In the genomic region with DNA sequence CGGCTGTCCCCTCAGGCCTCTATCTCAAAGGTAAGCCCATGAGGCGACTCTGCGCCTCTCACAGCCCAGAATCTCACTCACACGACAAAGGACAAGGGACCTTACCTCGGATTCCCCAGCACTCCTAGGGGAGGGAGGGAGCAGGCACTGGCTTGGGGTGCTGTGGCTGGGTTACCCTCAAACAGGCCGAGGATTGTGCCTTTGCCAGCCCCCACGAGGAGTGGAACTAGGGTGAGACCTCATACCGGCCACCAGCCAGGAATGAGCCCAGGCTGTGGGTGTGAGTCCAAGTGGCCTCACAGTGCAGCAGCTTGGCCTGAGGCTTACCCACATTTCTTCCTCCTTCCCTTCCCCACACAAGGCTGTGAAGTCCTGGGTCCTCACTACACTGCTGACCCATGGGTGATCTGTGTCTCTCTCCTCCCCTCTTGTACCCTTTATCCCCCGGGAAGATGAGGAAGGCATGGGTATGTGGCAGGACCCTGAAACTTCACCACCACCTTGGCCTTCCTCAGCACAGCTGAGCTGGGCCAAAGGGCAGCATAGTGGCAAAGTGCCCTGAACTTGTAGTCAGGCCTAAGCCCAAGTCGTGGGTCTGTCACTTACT, we compare ENCODE assay signal across 14 cellular contexts. TPM values are rescaled to one million over a fixed set of nuclear protein-coding genes. Genes with fewer than 3 reads are reported as not detected.
DNase-seq lines count a peak whose midpoint lies in the region; TF ChIP-seq lines count a peak whose summit lies in the region.
"Had no signal": no experiment of that assay in that cellular context is flagged by ENCODE, and none has a peak within 500 bp of the region (broad histone marks: within the 10 kb centered on the region; RNA-seq: fewer than 3 reads in every experiment).

No MANE protein-coding gene starts in this region.

- peaks cover 17% of the 10 kb centered on the region for H3K4me1 Mint-ChIP-seq in endodermal cell

- peak overlapping the region; percentile 86 for H3K27ac Mint-ChIP-seq in endodermal cell

- no peak overlapping the region for H3K9ac ChIP-seq in endodermal cell (ENCODE audit: extremely low read depth, low read length, poor library complexity, severe bottlenecking)
- H3K9ac ChIP-seq in subcutaneous abdominal adipose tissue (ENCODE audit: low read length in 5 of 5), result peak overlapping the region in 1 of 5 donors; percentile 0
- H3K9ac ChIP-seq: KMS-11 had no signal

- H3K9me3 ChIP-seq in cardiac muscle cell (ENCODE audit: low read depth) (no peaks in the 10 kb centered on the region), endodermal cell (ENCODE audit: control insufficient read depth, low read length) (no peaks in the 10 kb centered on the region), subcutaneous abdominal adipose tissue (ENCODE audit: control insufficient read depth in 5 of 5, low read length in 5 of 5) (no peaks in the 10 kb centered on the region)
- H3K9me3 ChIP-seq: HAP-1, thoracic aorta had no signal

- H3K27me3 ChIP-seq in cardiac muscle cell (no peaks in the 10 kb centered on the region), endodermal cell (ENCODE audit: control insufficient read depth, insufficient read depth, low read length, poor library complexity, severe bottlenecking) (no peaks in the 10 kb centered on the region), subcutaneous abdominal adipose tissue (ENCODE audit: control insufficient read depth in 5 of 5, insufficient read depth in 4 of 5, low read length in 5 of 5) (no peaks in the 10 kb centered on the region)

- H3K27ac ChIP-seq in cardiac muscle cell, result peak overlapping the region; percentile 57
- no peak overlapping the region for H3K27ac ChIP-seq in endodermal cell (ENCODE audit: low read depth, low read length)
- H3K27ac ChIP-seq in subcutaneous abdominal adipose tissue (ENCODE audit: low read depth, low read length), result peak overlapping the region; percentile 23
- H3K27ac ChIP-seq: KMS-11, thoracic aorta had no signal

- peaks cover 30% of the 10 kb centered on the region for H3K36me3 Mint-ChIP-seq in endodermal cell (ENCODE audit: low read depth)

- DNase-seq in cardiac muscle cell (ENCODE audit: low read depth in 1 of 2, low spot score in 1 of 2) (no peak), cardiac septum (ENCODE audit: low spot score) (no peak), endodermal cell (no peak), COLO668 (lab: John Stamatoyannopoulos, UW; ENCODE audit: unreplicated experiment) (no peak), COR-L47 (lab: John Stamatoyannopoulos, UW) (no peak)
- DNase-seq: activated naive CD4-positive, alpha-beta T cell treated with Interleukin-2 at 50 U/mL for 16 hours; midbrain; NCI-H1694; NCI-H524; PC-3 had no signal

- H3K36me3 ChIP-seq in cardiac muscle cell (peaks cover 17% of the 10 kb centered on the region), endodermal cell (ENCODE audit: control insufficient read depth, insufficient read depth, low read length) (peaks cover 26% of the 10 kb centered on the region), subcutaneous abdominal adipose tissue (ENCODE audit: control insufficient read depth in 5 of 5, insufficient read depth in 5 of 5, low read length in 5 of 5) (peaks cover 0 to 50% (median 41%) of the 10 kb centered on the region in 5 donors)

- H3K9me3 Mint-ChIP-seq in endodermal cell, result no peaks in the 10 kb centered on the region

- H3K4me3 ChIP-seq in cardiac muscle cell (no peak overlapping the region), endodermal cell (ENCODE audit: low read length) (no peak overlapping the region), subcutaneous abdominal adipose tissue (ENCODE audit: low read depth in 1 of 5, low read length in 5 of 5) (no peak overlapping the region)
- H3K4me3 ChIP-seq: HAP-1, thoracic aorta had no signal

- H3K4me3 Mint-ChIP-seq in endodermal cell, result no peak overlapping the region

- no peak for TF ChIP-seq CTCF in cardiac muscle cell (IDR thresholded peaks at IDR 0.05; ENCODE audit: low read depth, low read length)
- no peak for TF ChIP-seq CTCF in endodermal cell (conservative IDR thresholded peaks at IDR 0.05)

- no peaks in the 10 kb centered on the region for H3K27me3 Mint-ChIP-seq in endodermal cell (ENCODE audit: insufficient read depth)

- WGBS in endodermal cell (ENCODE audit: insufficient coverage in 1 of 2, insufficient read length in 1 of 2), 2 experiments, result 81 to 88% methylated on average over 3 to 10 of the region's 10 CpGs

- intact Hi-C loops in cardiac septum (cut with DNase I), result no loop called here

- H3K4me1 ChIP-seq in cardiac muscle cell (ENCODE audit: low read depth) (peaks cover 6% of the 10 kb centered on the region), endodermal cell (ENCODE audit: control insufficient read depth, insufficient read depth, low read length) (peaks cover 3% of the 10 kb centered on the region), subcutaneous abdominal adipose tissue (ENCODE audit: control insufficient read depth in 5 of 5, insufficient read depth in 5 of 5, low read length in 5 of 5) (peaks cover 0 to 21% (median 12%) of the 10 kb centered on the region in 5 donors)

RNA-seq across cellular contexts. Expression of a gene that starts 5.9 kb away (rescaled TPM):
- total RNA-seq in cardiac muscle cell (19.4 and 44.8 TPM in 2 replicates), cardiac septum (2.0 TPM), endodermal cell (10 to 100 TPM; 28.7 to 41.6 TPM)
- polyA plus RNA-seq in cardiac muscle cell, result 7.8 and 11.1 TPM in 2 replicates
- 20.6 TPM for polyA plus RNA-seq in endodermal cell (2013, experiment 1 of 2)
- polyA plus RNA-seq in endodermal cell (2013, experiment 2 of 2), result 19.2 TPM

RNA-seq across cellular contexts. Expression of a gene that starts 11.8 kb away (rescaled TPM):
- total RNA-seq in cardiac muscle cell (256 and 276 TPM in 2 replicates), cardiac septum (15.3 TPM), endodermal cell (100 to 1,000 TPM; 111 to 112 TPM)
- polyA plus RNA-seq in cardiac muscle cell, result 177 and 186 TPM in 2 replicates
- polyA plus RNA-seq in endodermal cell (2013, experiment 1 of 2), result 92.9 TPM
- 105 TPM for polyA plus RNA-seq in endodermal cell (2013, experiment 2 of 2)

RNA-seq across cellular contexts. Expression of a gene that starts 14.0 kb away (rescaled TPM):
- 332 and 489 TPM in 2 replicates for total RNA-seq in cardiac muscle cell
- 944 and 1,028 TPM in 2 replicates for polyA plus RNA-seq in cardiac muscle cell
- total RNA-seq in cardiac septum, result 725 TPM
- total RNA-seq in endodermal cell, result 1,000 to 10,000 TPM; 1,639 TPM
- 2,129 TPM for polyA plus RNA-seq in endodermal cell (2013, experiment 1 of 2)
- polyA plus RNA-seq in endodermal cell (2013, experiment 2 of 2), result 2,042 TPM

RNA-seq across cellular contexts. Expression of a gene that starts 20.2 kb away (rescaled TPM):
- total RNA-seq in cardiac muscle cell, result 3.0 and 7.8 TPM in 2 replicates
- 7.2 and 15.4 TPM in 2 replicates for polyA plus RNA-seq in cardiac muscle cell
- 2.4 TPM for total RNA-seq in cardiac septum
- total RNA-seq in endodermal cell, result 10 to 100 TPM; 17.0 to 22.9 TPM
- polyA plus RNA-seq in endodermal cell (2013, experiment 1 of 2), result 8.3 TPM
- polyA plus RNA-seq in endodermal cell (2013, experiment 2 of 2), result 7.2 TPM

RNA-seq across cellular contexts. Expression of a gene that starts 22.8 kb away (rescaled TPM):
- total RNA-seq in cardiac muscle cell, result 5.0 and 7.7 TPM in 2 replicates
- polyA plus RNA-seq in cardiac muscle cell, result 9.0 and 13.6 TPM in 2 replicates
- 0.78 TPM for total RNA-seq in cardiac septum
- 10 to 100 TPM; 11.2 to 15.7 TPM for total RNA-seq in endodermal cell
- polyA plus RNA-seq in endodermal cell (2013, experiment 1 of 2), result 5.7 TPM
- 5.5 TPM for polyA plus RNA-seq in endodermal cell (2013, experiment 2 of 2)
